In the genomic region with DNA sequence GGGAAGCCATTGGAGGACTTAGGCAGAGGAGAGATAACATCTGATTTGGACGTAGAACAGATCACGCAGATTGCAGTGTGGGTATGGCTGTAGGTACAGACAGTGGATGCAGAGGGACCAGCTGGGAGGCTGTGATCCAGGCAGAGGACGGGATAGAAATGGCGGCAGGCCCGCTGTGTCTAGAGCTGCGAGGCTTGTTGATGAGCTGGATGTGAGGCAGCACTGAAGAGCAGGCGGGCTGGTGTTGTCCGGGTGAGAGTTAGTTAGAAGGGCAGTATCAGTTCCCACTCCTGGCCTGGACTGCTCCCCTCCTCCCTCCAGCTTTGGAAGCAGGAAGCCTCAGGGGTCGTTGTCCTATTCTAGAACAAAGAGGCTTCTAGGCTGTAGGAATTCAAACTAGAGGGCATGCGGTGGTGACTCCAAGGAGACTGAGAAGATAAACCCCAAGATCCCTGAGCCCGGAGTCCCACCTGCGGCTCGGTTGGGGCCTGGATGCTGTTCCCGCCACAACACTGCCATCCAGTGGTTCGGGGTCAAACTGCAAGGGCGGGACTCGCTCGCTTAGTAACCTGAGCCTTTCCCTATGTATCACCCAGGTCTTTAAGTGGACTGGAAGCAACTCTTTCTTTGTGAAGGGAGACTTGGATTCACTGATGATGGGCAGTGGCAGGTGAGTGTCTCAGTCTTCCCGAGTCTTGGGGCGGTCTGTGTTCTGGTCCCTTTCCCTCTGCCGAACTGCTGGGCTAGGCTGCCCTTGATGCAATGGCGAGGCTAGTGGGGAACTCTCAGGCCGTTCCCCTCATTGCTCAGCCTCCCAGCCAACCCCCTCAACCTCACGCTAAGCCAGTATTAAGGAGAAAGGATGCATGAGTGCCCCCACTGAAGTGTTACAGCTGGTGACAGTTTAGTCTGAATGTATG, we compare ENCODE assay signal across 8 cellular contexts. TPM values are rescaled to one million over a fixed set of nuclear protein-coding genes. Genes with fewer than 3 reads are reported as not detected.
DNase-seq lines count a peak whose midpoint lies in the region; ATAC-seq and TF ChIP-seq lines count a peak whose summit lies in the region.

No MANE protein-coding gene starts in this region.

- WGBS in heart left ventricle, 4 donors, result 15 to 21% (median 19%) methylated on average over 21 to 24 of the region's 24 CpGs

- H3K4me3 Mint-ChIP-seq in activated naive CD8-positive, alpha-beta T cell treated with anti-CD3 and anti-CD28 coated beads, Interleukin-2, amount 50 U/mL, for 24 hours, result no peak overlapping the region

- H3K4me1 ChIP-seq in heart left ventricle (peaks cover 0 to 26% (median 8%) of the 10 kb centered on the region in 12 donors), upper lobe of right lung (no peaks in the 10 kb centered on the region)

- no peak for TF ChIP-seq POLR2A in heart left ventricle (IDR thresholded peaks at IDR 0.05)

- H3K9me3 ChIP-seq in heart left ventricle (no peaks in the 10 kb centered on the region), upper lobe of right lung (no peaks in the 10 kb centered on the region)

- H3K27ac ChIP-seq in heart left ventricle, result no peak overlapping the region
- H3K27ac ChIP-seq in upper lobe of right lung, result no peak overlapping the region

- no peaks in the 10 kb centered on the region for H3K9me3 Mint-ChIP-seq in activated naive CD8-positive, alpha-beta T cell treated with anti-CD3 and anti-CD28 coated beads, Interleukin-2, amount 50 U/mL, for 24 hours

- H3K27ac Mint-ChIP-seq in activated naive CD8-positive, alpha-beta T cell treated with anti-CD3 and anti-CD28 coated beads, Interleukin-2, amount 50 U/mL, for 24 hours, result peak overlapping the region; percentile 50

- H3K36me3 Mint-ChIP-seq in activated naive CD8-positive, alpha-beta T cell treated with anti-CD3 and anti-CD28 coated beads, Interleukin-2, amount 50 U/mL, for 24 hours (ENCODE audit: low read depth), result peaks cover 4% of the 10 kb centered on the region

- ATAC-seq in GM19438 (IDR thresholded peaks at IDR 0.05; ENCODE audit: low read depth, unreplicated experiment) (peak; percentile 71), heart left ventricle (peak; percentile 40 to 89 (median 86)), upper lobe of right lung (peak; percentile 94)
- ATAC-seq in activated naive CD8-positive, alpha-beta T cell treated with anti-CD3 and anti-CD28 coated beads, Interleukin-2, amount 50 U/mL, for 24 hours, result peak; percentile 91

- DNase-seq in AG09319 (ENCODE audit: extremely low read depth, low read depth) (no peak), NCI-H1417 (lab: John Stamatoyannopoulos, UW) (peak; percentile 85 to 91 (median 91)), SW 1271 (lab: John Stamatoyannopoulos, UW) (peak; percentile 59 to 82), heart left ventricle (peak; percentile 73 to 89 (median 77)), posterior vena cava (ENCODE audit: low spot score) (peak; percentile 94), upper lobe of right lung (peak; percentile 88)
- DNase-seq in activated naive CD8-positive, alpha-beta T cell treated with anti-CD3 and anti-CD28 coated beads, Interleukin-2, amount 50 U/mL, for 24 hours, result peak; percentile 89

- H3K27me3 ChIP-seq in heart left ventricle, result no peaks in the 10 kb centered on the region
- H3K27me3 ChIP-seq in upper lobe of right lung, result no peaks in the 10 kb centered on the region

- peaks cover 0 to 35% (median 23%) of the 10 kb centered on the region in 9 donors for H3K36me3 ChIP-seq in heart left ventricle
- peaks cover 30% of the 10 kb centered on the region for H3K36me3 ChIP-seq in upper lobe of right lung

- no peaks in the 10 kb centered on the region for H3K27me3 Mint-ChIP-seq in activated naive CD8-positive, alpha-beta T cell treated with anti-CD3 and anti-CD28 coated beads, Interleukin-2, amount 50 U/mL, for 24 hours

- peaks cover 6% of the 10 kb centered on the region for H3K4me1 Mint-ChIP-seq in activated naive CD8-positive, alpha-beta T cell treated with anti-CD3 and anti-CD28 coated beads, Interleukin-2, amount 50 U/mL, for 24 hours

- H3K4me3 ChIP-seq in heart left ventricle (peak overlapping the region in 2 of 12 donors; percentile 7 to 15), upper lobe of right lung (no peak overlapping the region)

- TF ChIP-seq CTCF in AG09319 (IDR thresholded peaks at IDR 0.05; ENCODE audit: low read depth, low read length), result peak; percentile 99
- peak; percentile 86 to 97 (median 94) for TF ChIP-seq CTCF in heart left ventricle (IDR thresholded peaks at IDR 0.05)
- TF ChIP-seq CTCF in upper lobe of right lung (IDR thresholded peaks at IDR 0.05), result peak; percentile 95

- intact Hi-C loops in heart left ventricle (cut with DNase I) (loop anchor here in 7 of 10 donors (2.0 to 10.0 kb wide), 7 partner anchors 94 to 672 kb away; no protein-coding TSS in a partner anchor), posterior vena cava (cut with DNase I) (no loop called here), upper lobe of right lung (cut with DNase I) (no loop called here)

RNA-seq across cellular contexts. Expression of gene TLDC2, which starts 11.2 kb away (rescaled TPM):
- total RNA-seq in heart left ventricle (not detected), posterior vena cava (under 1 TPM in 1 of 2 donors, not detected in 1; 0.37 TPM), upper lobe of right lung (1.6 TPM)
- under 1 TPM in 1 of 2 donors, not detected in 1; 0.15 TPM for polyA plus RNA-seq in heart left ventricle

Comparison
In these comparisons a context has a peak if more than half of its experiments do, and no peak if none do; other contexts are left out.
1. intact Hi-C loops: an anchor here in heart left ventricle (2.0 to 10.0 kb wide); none called in posterior vena cava and upper lobe of right lung.